In the genomic region with DNA sequence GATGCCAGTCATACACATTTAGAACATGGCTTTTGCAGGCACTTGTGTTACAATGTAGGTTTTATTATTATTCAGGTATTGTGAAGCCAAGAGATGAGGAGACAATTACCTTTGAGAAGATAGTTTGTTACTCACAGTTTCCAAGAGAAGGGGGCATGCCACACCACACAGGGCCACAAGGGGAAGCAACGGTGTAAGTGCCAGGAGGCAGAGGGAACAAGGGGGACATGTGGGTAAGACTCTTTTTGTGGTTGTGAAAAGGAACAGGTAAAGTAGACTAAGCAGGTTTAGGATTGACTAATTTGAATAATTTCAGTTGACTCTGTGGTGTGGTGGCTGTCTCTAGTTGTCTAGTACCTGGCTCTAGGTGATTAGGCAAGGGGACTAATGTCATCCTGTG, we compare ENCODE assay signal across 23 cellular contexts.
DNase-seq lines count a peak whose midpoint lies in the region; ATAC-seq and TF ChIP-seq lines count a peak whose summit lies in the region.
"Had no signal": no experiment of that assay in that cellular context is flagged by ENCODE, and none has a peak within 500 bp of the region (broad histone marks: within the 10 kb centered on the region; RNA-seq: fewer than 3 reads in every experiment).

No MANE protein-coding gene starts in this region.

- peaks cover 26% of the 10 kb centered on the region for H3K27me3 Mint-ChIP-seq in activated naive CD4-positive, alpha-beta T cell treated with anti-CD3 and anti-CD28 coated beads for 36 hours (ENCODE audit: low read depth)
- H3K27me3 Mint-ChIP-seq in activated naive CD4-positive, alpha-beta T cell treated with anti-CD3 and anti-CD28 coated beads, Interleukin-2, amount 10 ng/mL, durations not matched to agents 7 days and 5 days = no peaks in the 10 kb centered on the region
- peaks cover 17 to 34% of the 10 kb centered on the region in 2 donors for H3K27me3 Mint-ChIP-seq in stimulated activated naive B cell treated with anti-CD40 and anti-IgM and Interleukin-4, amounts not matched to agents 10 μg/mL and 1 μg/mL and 100 μg/mL, for 72 hours

- no peaks in the 10 kb centered on the region for H3K4me1 ChIP-seq in HCT116 (ENCODE audit: control insufficient read depth in 1 of 2, insufficient read depth in 2 of 2, low read length in 2 of 2)
- H3K4me1 ChIP-seq in lower lobe of right lung = no peaks in the 10 kb centered on the region
- H3K4me1 ChIP-seq: heart right ventricle, right atrium auricular region, SJSA1, upper lobe of right lung had no signal

- no peaks in the 10 kb centered on the region for H3K9me3 ChIP-seq in HCT116 (ENCODE audit: control insufficient read depth in 1 of 2, insufficient read depth in 1 of 2, low read depth in 1 of 2, low read length in 2 of 2)
- no peaks in the 10 kb centered on the region for H3K9me3 ChIP-seq in lower lobe of right lung
- H3K9me3 ChIP-seq: heart right ventricle, right atrium auricular region, SJSA1, upper lobe of right lung had no signal

- no peaks in the 10 kb centered on the region for H3K4me1 Mint-ChIP-seq in activated naive CD4-positive, alpha-beta T cell treated with anti-CD3 and anti-CD28 coated beads for 36 hours (ENCODE audit: low read depth)
- no peaks in the 10 kb centered on the region for H3K4me1 Mint-ChIP-seq in activated naive CD4-positive, alpha-beta T cell treated with anti-CD3 and anti-CD28 coated beads, Interleukin-2, amount 10 ng/mL, durations not matched to agents 7 days and 5 days
- H3K4me1 Mint-ChIP-seq in stimulated activated naive B cell treated with anti-CD40 and anti-IgM and Interleukin-4, amounts not matched to agents 10 μg/mL and 1 μg/mL and 100 μg/mL, for 72 hours = peaks cover 0 to 6% of the 10 kb centered on the region in 2 donors

- H3K27me3 ChIP-seq in HCT116 (ENCODE audit: insufficient read depth, low read length) (peaks cover 36% of the 10 kb centered on the region), lower lobe of right lung (ENCODE audit: low read depth) (peaks cover 4% of the 10 kb centered on the region)
- H3K27me3 ChIP-seq: right atrium auricular region, SJSA1 had no signal

- no peaks in the 10 kb centered on the region for H3K36me3 ChIP-seq in HCT116 (ENCODE audit: control insufficient read depth in 1 of 2, insufficient read depth in 2 of 2, low read length in 2 of 2)
- H3K36me3 ChIP-seq in lower lobe of right lung = no peaks in the 10 kb centered on the region
- H3K36me3 ChIP-seq: heart right ventricle, right atrium auricular region, SJSA1, upper lobe of right lung had no signal

- no peaks in the 10 kb centered on the region for H3K9me2 ChIP-seq in HCT116 (ENCODE audit: insufficient read depth)

- H3K36me3 Mint-ChIP-seq in activated naive CD4-positive, alpha-beta T cell treated with anti-CD3 and anti-CD28 coated beads for 36 hours (ENCODE audit: low read depth) = no peaks in the 10 kb centered on the region
- H3K36me3 Mint-ChIP-seq in activated naive CD4-positive, alpha-beta T cell treated with anti-CD3 and anti-CD28 coated beads, Interleukin-2, amount 10 ng/mL, durations not matched to agents 7 days and 5 days = no peaks in the 10 kb centered on the region
- no peaks in the 10 kb centered on the region for H3K36me3 Mint-ChIP-seq in stimulated activated naive B cell treated with anti-CD40 and anti-IgM and Interleukin-4, amounts not matched to agents 10 μg/mL and 1 μg/mL and 100 μg/mL, for 72 hours

- no peak overlapping the region for H3K4me2 ChIP-seq in HCT116 (ENCODE audit: low read length)

- POLR2A ChIA-PET in HCT116 (lab: Charles Lee) = no interaction called here

- H3K4me3 ChIP-seq in HCT116 (replicated peaks in 1 of 2; ENCODE audit: low read depth in 1 of 2, low read length in 2 of 2) (no peak overlapping the region), cardiac fibroblast (replicated peaks in 1 of 2; ENCODE audit: low read depth in 2 of 2, low read length in 2 of 2) (no peak overlapping the region), lower lobe of right lung (no peak overlapping the region)
- H3K4me3 ChIP-seq: heart right ventricle, right atrium auricular region, SJSA1, upper lobe of right lung had no signal

- no peak overlapping the region for H3K9ac ChIP-seq in HCT116 (ENCODE audit: low read length)

- no TSS peak for BruUV-seq in HCT116 (replicated peaks; lab: Mats Ljungman, UMichigan)

- H3K9me3 Mint-ChIP-seq in activated naive CD4-positive, alpha-beta T cell treated with anti-CD3 and anti-CD28 coated beads for 36 hours = no peaks in the 10 kb centered on the region
- no peaks in the 10 kb centered on the region for H3K9me3 Mint-ChIP-seq in activated naive CD4-positive, alpha-beta T cell treated with anti-CD3 and anti-CD28 coated beads, Interleukin-2, amount 10 ng/mL, durations not matched to agents 7 days and 5 days
- no peaks in the 10 kb centered on the region for H3K9me3 Mint-ChIP-seq in stimulated activated naive B cell treated with anti-CD40 and anti-IgM and Interleukin-4, amounts not matched to agents 10 μg/mL and 1 μg/mL and 100 μg/mL, for 72 hours
- H3K9me3 Mint-ChIP-seq: stimulated activated naive CD8-positive, alpha-beta T cell treated with anti-CD3 and anti-CD28 coated beads, Interleukin-15, Interleukin-2, amounts not matched to agents 100 ng/mL and 50 ng/mL, for 24 hours had no signal

- TF ChIP-seq POLR2A in HCT116 (IDR thresholded peaks at IDR 0.05; ENCODE audit: borderline replicate concordance, extremely low read depth, insufficient read depth, insufficient read length) = no peak

- RAD21 ChIA-PET in HCT116 (lab: Charles Lee; ENCODE audit: low non-redundant PET in 1 of 2, low total read pairs in 2 of 2, uncharacterized antibody in 2 of 2, unreplicated experiment in 2 of 2) = no interaction called here

- ATAC-seq in HCT116 (no peak), esophagus mucosa (no peak), lower lobe of right lung (no peak)
- ATAC-seq in stimulated activated naive B cell treated with anti-CD40 and anti-IgM and Interleukin-4, amounts not matched to agents 10 μg/mL and 1 μg/mL and 100 μg/mL, for 72 hours (replicated peaks) = peak; percentile 39 to 57
- ATAC-seq: heart right ventricle, PC-3, upper lobe of right lung had no signal

- CTCF ChIA-PET in activated naive CD4-positive, alpha-beta T cell treated with anti-CD3 and anti-CD28 coated beads for 36 hours (lab: Charles Lee) = no interaction called here
- CTCF ChIA-PET in activated naive CD4-positive, alpha-beta T cell treated with anti-CD3 and anti-CD28 coated beads, Interleukin-2, amount 10 ng/mL, durations not matched to agents 7 days and 5 days (lab: Charles Lee) = no interaction called here
- CTCF ChIA-PET in HCT116 (lab: Charles Lee) = no interaction called here

- intact Hi-C loops in activated naive CD4-positive, alpha-beta T cell treated with anti-CD3 and anti-CD28 coated beads for 36 hours (cut with micrococcal nuclease) = no loop called here
- intact Hi-C loops in HCT116 (cut with micrococcal nuclease) = no loop called here
- intact Hi-C loops in lower lobe of right lung (cut with DNase I) = no loop called here

- peak; percentile 6 for DNase-seq in activated naive CD4-positive, alpha-beta T cell treated with anti-CD3 and anti-CD28 coated beads for 36 hours
- DNase-seq in activated naive CD4-positive, alpha-beta T cell treated with anti-CD3 and anti-CD28 coated beads, Interleukin-2, amount 10 ng/mL, durations not matched to agents 7 days and 5 days = no peak
- DNase-seq in HCT116 (ENCODE audit: low read depth, low spot score) (no peak), cardiac fibroblast (ENCODE audit: low read depth in 2 of 2) (no peak), lower lobe of right lung (no peak), NCI-H510A (lab: John Stamatoyannopoulos, UW) (no peak)
- DNase-seq in stimulated activated naive B cell treated with anti-CD40 and anti-IgM and Interleukin-4, amounts not matched to agents 10 μg/mL and 1 μg/mL and 100 μg/mL, for 72 hours = no peak
- DNase-seq: activated CD4-positive, CD25-positive, alpha-beta regulatory T cell; activated gamma-delta T cell; amniotic stem cell; central memory CD4-positive, alpha-beta T cell; heart right ventricle; KG1; NCI-H1105 treated with DMSO at 0.1 percent for 48 hours; NCI-H2107; NCI-H69; PC-3; upper lobe of right lung had no signal

- H3K27ac Mint-ChIP-seq in activated naive CD4-positive, alpha-beta T cell treated with anti-CD3 and anti-CD28 coated beads for 36 hours = no peak overlapping the region
- no peak overlapping the region for H3K27ac Mint-ChIP-seq in activated naive CD4-positive, alpha-beta T cell treated with anti-CD3 and anti-CD28 coated beads, Interleukin-2, amount 10 ng/mL, durations not matched to agents 7 days and 5 days
- H3K27ac Mint-ChIP-seq in stimulated activated naive B cell treated with anti-CD40 and anti-IgM and Interleukin-4, amounts not matched to agents 10 μg/mL and 1 μg/mL and 100 μg/mL, for 72 hours = no peak overlapping the region
- H3K27ac Mint-ChIP-seq: stimulated activated naive CD8-positive, alpha-beta T cell treated with anti-CD3 and anti-CD28 coated beads, Interleukin-15, Interleukin-2, amounts not matched to agents 100 ng/mL and 50 ng/mL, for 24 hours had no signal

- no peak overlapping the region for H3K4me3 Mint-ChIP-seq in activated naive CD4-positive, alpha-beta T cell treated with anti-CD3 and anti-CD28 coated beads for 36 hours
- H3K4me3 Mint-ChIP-seq in activated naive CD4-positive, alpha-beta T cell treated with anti-CD3 and anti-CD28 coated beads, Interleukin-2, amount 10 ng/mL, durations not matched to agents 7 days and 5 days = no peak overlapping the region
- no peak overlapping the region for H3K4me3 Mint-ChIP-seq in stimulated activated naive B cell treated with anti-CD40 and anti-IgM and Interleukin-4, amounts not matched to agents 10 μg/mL and 1 μg/mL and 100 μg/mL, for 72 hours
- H3K4me3 Mint-ChIP-seq: stimulated activated naive CD8-positive, alpha-beta T cell treated with anti-CD3 and anti-CD28 coated beads, Interleukin-15, Interleukin-2, amounts not matched to agents 100 ng/mL and 50 ng/mL, for 24 hours had no signal

- TF ChIP-seq RAD21 in HCT116 (IDR thresholded peaks at IDR 0.05; ENCODE audit: low read depth) = 0 out of 2 replicates have a peak, but pooled peaks have one; percentile 11

- no peak overlapping the region for H3K27ac ChIP-seq in HCT116 (ENCODE audit: low read depth, low read length)
- H3K27ac ChIP-seq in lower lobe of right lung = no peak overlapping the region
- H3K27ac ChIP-seq: heart right ventricle, HL-60, right atrium auricular region, SJSA1, upper lobe of right lung had no signal

- no peaks in the 10 kb centered on the region for H4K20me1 ChIP-seq in HCT116 (ENCODE audit: insufficient read depth)

- TF ChIP-seq CTCF in HCT116 (IDR thresholded peaks at IDR 0.05 in 2 of 3, conservative IDR thresholded peaks at IDR 0.05 in 1 of 3; ENCODE audit: borderline replicate concordance in 1 of 3, insufficient read depth in 1 of 3, low read depth in 2 of 3, low read length in 2 of 3) = peak in 2 of 3 experiments; percentile 41 to 50; a peak in 4 of 6 replicates
- TF ChIP-seq CTCF in cardiac fibroblast (IDR thresholded peaks at IDR 0.05; ENCODE audit: low read depth, low read length) = peak; percentile 6
- TF ChIP-seq CTCF in lower lobe of right lung (IDR thresholded peaks at IDR 0.05) = no peak

- no peaks in the 10 kb centered on the region for H3K79me2 ChIP-seq in HCT116 (ENCODE audit: insufficient read depth, low read length)

- no peak overlapping the region for H2AFZ ChIP-seq in HCT116 (ENCODE audit: low read depth, low read length, poor library complexity, severe bottlenecking)

Comparison
In these comparisons a context has a peak if more than half of its experiments do, and no peak if none do; other contexts are left out.
1. ATAC-seq: peak in stimulated activated naive B cell treated with anti-CD40 and anti-IgM and Interleukin-4, amounts not matched to agents 10 μg/mL and 1 μg/mL and 100 μg/mL, for 72 hours (2 of 2); none in HCT116 (single experiment), esophagus mucosa (single experiment) and lower lobe of right lung (0 of 2).